9 cellular contexts compared by ENCODE assay signal in genomic region chr12:42236017-42236416, GRCh38. TPM values are rescaled to one million over a fixed set of nuclear protein-coding genes. Genes with fewer than 3 reads are reported as not detected.
DNase-seq lines count a peak whose midpoint lies in the region; ATAC-seq and TF ChIP-seq lines count a peak whose summit lies in the region.
"Had no signal": no experiment of that assay in that cellular context is flagged by ENCODE, and none has a peak within 500 bp of the region (broad histone marks: within the 10 kb centered on the region; RNA-seq: fewer than 3 reads in every experiment).

No MANE protein-coding gene starts in this region.

- H4K5ac ChIP-seq in mesendoderm (ENCODE audit: low read length), result no peak overlapping the region

- H3K4me3 Mint-ChIP-seq in naive thymus-derived CD4-positive, alpha-beta T cell, result peak overlapping the region; percentile 47 to 96 (median 70)

- H3K27me3 Mint-ChIP-seq in naive thymus-derived CD4-positive, alpha-beta T cell, result no peaks in the 10 kb centered on the region

- H3K18ac ChIP-seq in mesendoderm (ENCODE audit: low read length), result no peak overlapping the region

- peaks cover 32 to 66% (median 58%) of the 10 kb centered on the region in 7 donors for H3K4me1 Mint-ChIP-seq in naive thymus-derived CD4-positive, alpha-beta T cell

- TF ChIP-seq POLR2A in heart left ventricle (IDR thresholded peaks at IDR 0.05) (no peak), uterus (IDR thresholded peaks at IDR 0.05) (no peak)

- no peaks in the 10 kb centered on the region for H3K9me3 Mint-ChIP-seq in naive thymus-derived CD4-positive, alpha-beta T cell
- H3K9me3 Mint-ChIP-seq: CD14-positive monocyte had no signal

- 33 to 42% (median 40%) methylated on average over 4 of the region's 4 CpGs for WGBS in heart left ventricle, 4 donors
- 100% methylated on average over 1 of the region's 4 CpGs for WGBS in mesendoderm (ENCODE audit: extremely low coverage, insufficient coverage, low lambda C conversion rate)

- TF ChIP-seq CTCF in heart left ventricle (IDR thresholded peaks at IDR 0.05) (no peak), uterus (IDR thresholded peaks at IDR 0.05) (no peak)

- no peak overlapping the region for H2AK5ac ChIP-seq in mesendoderm (ENCODE audit: low read length)

- peak overlapping the region in 11 of 12 donors; percentile 56 to 98 (median 79) for H3K4me3 ChIP-seq in heart left ventricle
- no peak overlapping the region for H3K4me3 ChIP-seq in naive thymus-derived CD4-positive, alpha-beta T cell (ENCODE audit: low read length)
- H3K4me3 ChIP-seq in uterus, result no peak overlapping the region
- no peak overlapping the region for H3K4me3 ChIP-seq in mesendoderm (ENCODE audit: low read length)

- peaks cover 0 to 22% (median 5%) of the 10 kb centered on the region in 5 donors for H3K36me3 Mint-ChIP-seq in naive thymus-derived CD4-positive, alpha-beta T cell

- intact Hi-C loops in heart left ventricle (cut with DNase I) (loop anchor here (2.0 to 10.0 kb wide), 7 partner anchors 86 to 239 kb away; partner anchors contain the start of genes GXYLT1 (in 6 of the 10), PPHLN1 (in 6 of the 10) and ZCRB1 (in 6 of the 10)), left cardiac atrium (cut with DNase I) (loop anchor here (10.0 kb wide), 2 partner anchors 89 to 91 kb away; partner anchors contain the start of genes GXYLT1 (in 1 of the 2), PPHLN1 (in 1 of the 2) and ZCRB1 (in 1 of the 2)), uterus (cut with DNase I; ENCODE audit: low total_unique reads) (no loop called here)
- intact Hi-C loops in naive thymus-derived CD4-positive, alpha-beta T cell (cut with micrococcal nuclease), result loop anchor here (5.0 kb wide), 3 partner anchors 136 to 1571 kb away; partner anchors contain the start of genes IRAK4 (in 1 of the 2), PUS7L (in 1 of the 2) and TWF1 (in 1 of the 2)

- H3K27me3 ChIP-seq in heart left ventricle (no peaks in the 10 kb centered on the region), uterus (no peaks in the 10 kb centered on the region), mesendoderm (ENCODE audit: insufficient read depth, low read length, poor library complexity) (peaks cover 8% of the 10 kb centered on the region)
- no peaks in the 10 kb centered on the region for H3K27me3 ChIP-seq in naive thymus-derived CD4-positive, alpha-beta T cell (ENCODE audit: control insufficient read depth in 2 of 2, insufficient read depth in 2 of 2, low read length in 2 of 2)

- no peak overlapping the region for H3K56ac ChIP-seq in mesendoderm (ENCODE audit: low read length)

- no peak overlapping the region for H3K4ac ChIP-seq in mesendoderm (ENCODE audit: low read depth, low read length)

- H3K4me2 ChIP-seq in mesendoderm (ENCODE audit: low read length), result no peak overlapping the region

- no peak overlapping the region for H2BK5ac ChIP-seq in mesendoderm (ENCODE audit: low read length)

- peaks cover 3% of the 10 kb centered on the region for H3K79me1 ChIP-seq in mesendoderm (ENCODE audit: low read length)

- ATAC-seq in heart left ventricle (peak in 1 of 4 donors; percentile 21), left cardiac atrium (no peak), GM19023 (IDR thresholded peaks at IDR 0.05; ENCODE audit: unreplicated experiment) (no peak), GM21786 (IDR thresholded peaks at IDR 0.05; ENCODE audit: unreplicated experiment) (no peak)
- ATAC-seq in naive thymus-derived CD4-positive, alpha-beta T cell, result no peak

- H4K8ac ChIP-seq in mesendoderm (ENCODE audit: low read depth, low read length), result no peak overlapping the region

- POLR2A ChIA-PET in naive thymus-derived CD4-positive, alpha-beta T cell (lab: Charles Lee), result interaction anchor here (1.0 to 3.2 kb wide), 2 partner anchors 11 to 90 kb away, joined by 3 to 15 read pairs; partner anchors contain the start of genes PPHLN1 and ZCRB1

- no peaks in the 10 kb centered on the region for H3K9me3 ChIP-seq in heart left ventricle
- H3K9me3 ChIP-seq in naive thymus-derived CD4-positive, alpha-beta T cell (ENCODE audit: control insufficient read depth in 2 of 3, low read length in 3 of 3), result no peaks in the 10 kb centered on the region
- H3K9me3 ChIP-seq in uterus, result no peaks in the 10 kb centered on the region

- peaks cover 0 to 70% (median 36%) of the 10 kb centered on the region in 12 donors for H3K4me1 ChIP-seq in heart left ventricle
- peaks cover 26 to 27% of the 10 kb centered on the region in 2 donors for H3K4me1 ChIP-seq in naive thymus-derived CD4-positive, alpha-beta T cell (ENCODE audit: control insufficient read depth in 2 of 2, insufficient read depth in 2 of 2, low read length in 2 of 2)
- no peaks in the 10 kb centered on the region for H3K4me1 ChIP-seq in uterus
- no peaks in the 10 kb centered on the region for H3K4me1 ChIP-seq in mesendoderm (ENCODE audit: control insufficient read depth, low read depth, low read length)

- no peak overlapping the region for H2BK15ac ChIP-seq in mesendoderm (replicated peaks; ENCODE audit: low read depth)

- CTCF ChIA-PET in naive thymus-derived CD4-positive, alpha-beta T cell (lab: Charles Lee), result interaction anchor here (0.7 to 1.0 kb wide), 2 partner anchors 10 to 85 kb away, joined by 3 read pairs; no protein-coding TSS in a partner anchor

- no peak overlapping the region for H2BK120ac ChIP-seq in mesendoderm (ENCODE audit: low read depth, low read length)

- no peak overlapping the region for H3K23ac ChIP-seq in mesendoderm (ENCODE audit: low read length)

- no peak overlapping the region for H3K9ac ChIP-seq in mesendoderm (ENCODE audit: low read length)

- no peaks in the 10 kb centered on the region for H3K79me2 ChIP-seq in mesendoderm (ENCODE audit: control insufficient read depth, insufficient read depth, low read length)

- H3K27ac ChIP-seq in heart left ventricle (peak overlapping the region; percentile 82 to 97 (median 94)), caudate nucleus (ENCODE audit: low read depth, low read length) (peak overlapping the region; percentile 24), uterus (peak overlapping the region; percentile 96 to 97), mesendoderm (ENCODE audit: low read depth, low read length) (no peak overlapping the region)
- no peak overlapping the region for H3K27ac ChIP-seq in naive thymus-derived CD4-positive, alpha-beta T cell (ENCODE audit: low read depth, low read length)

- H3K27ac Mint-ChIP-seq in naive thymus-derived CD4-positive, alpha-beta T cell, result peak overlapping the region in 5 of 9 donors; percentile 3 to 80 (median 33)

- no peak for DNase-seq in heart left ventricle
- no peak for DNase-seq in left cardiac atrium
- DNase-seq in caudate nucleus (lab: John Stamatoyannopoulos, UW), result no peak
- DNase-seq in naive thymus-derived CD4-positive, alpha-beta T cell, result no peak
- DNase-seq in uterus, result no peak
- DNase-seq in mesendoderm, result no peak

- H3K36me3 ChIP-seq in heart left ventricle, result peaks cover 0 to 26% (median 5%) of the 10 kb centered on the region in 9 donors
- H3K36me3 ChIP-seq in naive thymus-derived CD4-positive, alpha-beta T cell (ENCODE audit: control insufficient read depth in 2 of 3, insufficient read depth in 3 of 3, low read length in 3 of 3), result peaks cover 0 to 8% (median 0%) of the 10 kb centered on the region in 3 experiments
- no peaks in the 10 kb centered on the region for H3K36me3 ChIP-seq in uterus
- H3K36me3 ChIP-seq in mesendoderm (ENCODE audit: control insufficient read depth, insufficient read depth, low read length), result no peaks in the 10 kb centered on the region

RNA-seq across cellular contexts. Expression of gene YAF2, which starts 2.0 kb away (rescaled TPM):
- total RNA-seq in heart left ventricle (100 to 1,000 TPM in 1 of 9 donors, 10 to 100 TPM in 8; 31.5 to 125 (median 78.2) TPM), left cardiac atrium (10 to 100 TPM; 64.7 to 76.0 TPM), uterus (10 to 100 TPM; 10.8 to 69.7 (median 28.5) TPM)
- 10 to 100 TPM; 39.5 to 41.6 TPM for polyA plus RNA-seq in heart left ventricle
- 10 to 100 TPM; 36.3 to 56.2 (median 42.4) TPM for total RNA-seq in naive thymus-derived CD4-positive, alpha-beta T cell
- polyA plus RNA-seq in naive thymus-derived CD4-positive, alpha-beta T cell, result 10 to 100 TPM in 1 of 2 donors, 1 to 10 TPM in 1; 7.7 to 15.7 TPM
- polyA plus RNA-seq in mesendoderm (2013, experiment 1 of 2), result 6.6 TPM
- polyA plus RNA-seq in mesendoderm (2013, experiment 2 of 2), result 7.0 TPM

Comparison
In these comparisons a context has a peak if more than half of its experiments do, and no peak if none do; other contexts are left out.
1. H3K27ac ChIP-seq: peak in heart left ventricle (12 of 12), caudate nucleus (single experiment) and uterus (2 of 2); none in naive thymus-derived CD4-positive, alpha-beta T cell (single experiment) and mesendoderm (single experiment).
2. H3K4me3 ChIP-seq: peak in heart left ventricle (11 of 12); none in naive thymus-derived CD4-positive, alpha-beta T cell (single experiment), uterus (0 of 2) and mesendoderm (single experiment).